8 cellular contexts compared by ENCODE assay signal in the genomic region with DNA sequence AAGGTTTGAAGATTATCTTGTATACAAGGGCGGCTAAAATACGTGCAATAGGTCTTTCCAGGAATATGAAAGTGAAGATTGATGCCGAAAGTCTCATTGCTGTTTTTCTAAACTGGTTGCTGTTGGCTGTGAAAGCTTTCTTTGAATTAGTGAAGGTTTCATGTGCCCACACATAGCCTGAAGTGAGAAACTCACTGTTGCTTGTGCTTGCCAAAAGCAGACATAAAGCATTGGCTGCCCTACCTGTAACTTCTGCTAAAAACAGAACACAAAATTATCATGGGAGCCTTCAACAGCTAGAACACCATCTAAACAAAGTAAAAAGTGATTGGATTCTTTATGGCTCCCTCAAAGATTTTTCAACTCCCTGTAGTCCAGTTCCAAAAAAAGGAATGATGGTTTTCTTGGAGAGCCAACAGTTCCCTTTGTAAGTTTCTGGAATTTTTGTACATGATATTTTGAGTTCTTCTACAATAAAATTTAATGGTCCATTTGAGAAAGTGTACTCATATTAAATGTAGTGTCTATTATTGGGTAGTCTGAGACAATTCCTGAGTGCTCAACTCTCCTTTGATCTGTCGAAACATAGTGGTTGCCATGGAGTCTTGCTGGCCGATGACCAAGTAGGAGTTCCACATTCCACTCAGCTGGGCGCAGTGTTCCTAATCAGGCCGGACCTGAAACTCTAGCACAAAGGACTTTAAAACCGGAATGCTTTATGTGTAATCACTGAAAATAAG.
DNase-seq lines count a peak whose midpoint lies in the region; ATAC-seq and FAIRE-seq lines count a peak whose summit lies in the region.

No MANE protein-coding gene starts in this region.

- no peak for FAIRE-seq in urothelium cell line (lab: Jason Lieb, UNC)

- no peak for ATAC-seq in GM21576 (IDR thresholded peaks at IDR 0.05; ENCODE audit: unreplicated experiment)

- DNase-seq in NCI-H2107 treated with DMSO at 0.1 percent for 48 hours (lab: John Stamatoyannopoulos, UW; ENCODE audit: unreplicated experiment), result peak; percentile 30
- DNase-seq in NCI-H2107 (lab: John Stamatoyannopoulos, UW), result no peak
- DNase-seq in NCI-H774 (lab: John Stamatoyannopoulos, UW), result peak; percentile 68
- peak; percentile 52 for DNase-seq in epidermal melanocyte (ENCODE audit: insufficient read length, low spot score)
- DNase-seq in midbrain (lab: John Stamatoyannopoulos, UW), result peak; percentile 67
- DNase-seq in urothelium cell line (ENCODE audit: low spot score), result peak; percentile 89
- no peak for DNase-seq in activated naive CD4-positive, alpha-beta T cell treated with Interleukin-2 at 50 U/mL for 16 hours

Comparison
In these comparisons a context has a peak if more than half of its experiments do, and no peak if none do; other contexts are left out.
1. DNase-seq: peak in NCI-H2107 treated with DMSO at 0.1 percent for 48 hours (single experiment), NCI-H774 (single experiment), epidermal melanocyte (single experiment), midbrain (single experiment) and urothelium cell line (single experiment); none in NCI-H2107 (single experiment) and activated naive CD4-positive, alpha-beta T cell treated with Interleukin-2 at 50 U/mL for 16 hours (single experiment).